In the genomic region with DNA sequence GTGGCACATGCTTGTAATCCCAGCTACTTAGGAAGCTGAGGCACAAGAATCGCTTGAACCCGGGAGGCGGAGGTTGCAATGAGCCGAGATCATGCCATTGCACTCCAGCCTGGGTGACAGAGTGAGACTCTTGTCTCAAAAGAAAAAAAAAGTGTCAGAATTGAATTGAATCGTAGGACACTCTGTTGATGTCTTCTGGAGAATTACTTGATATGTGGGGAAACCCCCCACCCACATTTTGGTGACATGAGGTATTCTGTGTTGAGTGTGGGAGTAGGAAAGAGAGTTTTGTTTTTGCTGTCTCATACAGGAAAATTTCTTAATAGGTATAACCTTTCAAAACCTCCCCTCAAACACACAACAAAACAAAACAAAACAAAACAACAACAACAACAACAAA, we compare ENCODE assay signal across 17 cellular contexts.
DNase-seq lines count a peak whose midpoint lies in the region; ATAC-seq, FAIRE-seq and TF ChIP-seq lines count a peak whose summit lies in the region.
"Had no signal": no experiment of that assay in that cellular context is flagged by ENCODE, and none has a peak within 500 bp of the region (broad histone marks: within the 10 kb centered on the region; RNA-seq: fewer than 3 reads in every experiment).

No MANE protein-coding gene starts in this region.

- ATAC-seq in GM18505 (IDR thresholded peaks at IDR 0.05; ENCODE audit: unreplicated experiment), result no peak
- ATAC-seq: naive thymus-derived CD8-positive, alpha-beta T cell; psoas muscle had no signal

- peaks cover 2% of the 10 kb centered on the region for H3K36me3 Mint-ChIP-seq in activated naive CD8-positive, alpha-beta T cell

- DNase-seq in CD1c-positive myeloid dendritic cell (ENCODE audit: extremely low spot score), result peak; percentile 6
- peak; percentile 28 for DNase-seq in GM20000 (ENCODE audit: low spot score)
- DNase-seq in stimulated activated CD4-positive, alpha-beta T cell treated with anti-CD3 and anti-CD28 coated beads, Interleukin-4, amount 100 ng/mL, for 48 hours (ENCODE audit: low read depth in 2 of 2), result peak; percentile 37 to 74
- DNase-seq in GM19239 (ENCODE audit: insufficient read length, low spot score), result no peak
- DNase-seq in NCI-H345 (lab: John Stamatoyannopoulos, UW), result no peak
- DNase-seq: AML-193; DMS 273 treated with DMSO at 0.1 percent for 48 hours; dorsolateral prefrontal cortex; glutamatergic neuron; IMR-90; naive thymus-derived CD8-positive, alpha-beta T cell; NCI-H2107; NCI-H748 treated with DMSO at 0.1 percent for 48 hours; psoas muscle; spleen had no signal

- no peaks in the 10 kb centered on the region for H3K27me3 Mint-ChIP-seq in activated naive CD8-positive, alpha-beta T cell

- H3K4me1 Mint-ChIP-seq in activated naive CD8-positive, alpha-beta T cell (ENCODE audit: low read depth), result peaks cover 9% of the 10 kb centered on the region
- H3K4me1 Mint-ChIP-seq: naive thymus-derived CD8-positive, alpha-beta T cell had no signal

- H3K9me3 Mint-ChIP-seq in activated naive CD8-positive, alpha-beta T cell (ENCODE audit: low read depth), result no peaks in the 10 kb centered on the region

- no peak for TF ChIP-seq POLR2A in GM18505 (IDR thresholded peaks at IDR 0.05; ENCODE audit: borderline replicate concordance, extremely low read depth, insufficient read depth, insufficient read length)

- H3K27ac Mint-ChIP-seq in activated naive CD8-positive, alpha-beta T cell, result peak overlapping the region; percentile 22

- H3K4me3 Mint-ChIP-seq in activated naive CD8-positive, alpha-beta T cell, result no peak overlapping the region
- H3K4me3 Mint-ChIP-seq: naive thymus-derived CD8-positive, alpha-beta T cell had no signal

- no peak for FAIRE-seq in GM19239 (lab: Jason Lieb, UNC)

- no peak for TF ChIP-seq CTCF in GM20000 (IDR thresholded peaks at IDR 0.05; ENCODE audit: extremely low read depth, missing control alignments)

Comparison
In these comparisons a context has a peak if more than half of its experiments do, and no peak if none do; other contexts are left out.
1. DNase-seq: peak in CD1c-positive myeloid dendritic cell (single experiment), GM20000 (single experiment) and stimulated activated CD4-positive, alpha-beta T cell treated with anti-CD3 and anti-CD28 coated beads, Interleukin-4, amount 100 ng/mL, for 48 hours (2 of 2); none in GM19239 (single experiment) and NCI-H345 (single experiment).